Comparison of ENCODE assay signal across 1 cellular context in genomic region chr12:3558255-3558654, GRCh38.
TF ChIP-seq lines count a peak whose summit lies in the region.

No MANE protein-coding gene starts in this region.

TF ChIP-seq in HEK293, 187 proteins besides CTCF, POLR2A, EP300 and RAD21 (continued from another document):
- TF ChIP-seq ATF2 (tag by site-specific recombination; IDR thresholded peaks at IDR 0.05; ENCODE audit: low read depth) = 0 out of 2 replicates have a peak, but pooled peaks have one; percentile 37
